ENCODE assay signal across 16 cellular contexts in the genomic region with DNA sequence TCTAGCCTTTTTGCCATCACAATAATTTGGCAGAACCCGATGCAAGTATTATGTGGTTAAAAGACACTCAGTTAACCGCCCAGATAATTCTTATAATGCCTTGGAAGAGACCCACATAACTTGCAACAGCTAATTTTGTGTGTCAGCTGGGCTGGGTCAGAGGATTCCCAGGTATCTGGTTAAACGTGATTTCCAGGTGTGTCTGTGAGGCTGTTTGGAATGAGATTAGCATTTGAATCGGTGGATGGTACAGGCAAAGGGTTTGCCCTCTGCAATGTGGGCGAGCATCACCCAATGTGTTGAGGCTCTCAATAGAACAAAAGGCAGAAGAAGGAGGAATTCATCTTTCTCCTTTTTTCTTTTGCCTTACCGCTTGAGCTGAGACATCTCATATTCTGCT.
DNase-seq lines count a peak whose midpoint lies in the region; ATAC-seq and TF ChIP-seq lines count a peak whose summit lies in the region.
"Had no signal": no experiment of that assay in that cellular context is flagged by ENCODE, and none has a peak within 500 bp of the region (broad histone marks: within the 10 kb centered on the region; RNA-seq: fewer than 3 reads in every experiment).

No MANE protein-coding gene starts in this region.

- peak; percentile 74 for ATAC-seq in WTC11
- ATAC-seq in activated CD8-positive, alpha-beta T cell treated with anti-CD3 and anti-CD28 coated beads for 36 hours: no peak
- ATAC-seq: K562 had no signal

- no peaks in the 10 kb centered on the region for H3K9me3 ChIP-seq in HUES48 (ENCODE audit: control insufficient read depth, insufficient read depth, low read length)

- intact Hi-C loops in activated CD8-positive, alpha-beta T cell treated with anti-CD3 and anti-CD28 coated beads for 36 hours (cut with micrococcal nuclease): no loop called here

- CTCF ChIA-PET in WTC11 (lab: Charles Lee): interaction anchor here (1.2 kb wide), 1 partner anchor 271 kb away, joined by 3 read pairs; no protein-coding TSS in a partner anchor
- CTCF ChIA-PET in activated CD8-positive, alpha-beta T cell treated with anti-CD3 and anti-CD28 coated beads for 36 hours (lab: Charles Lee): no interaction called here

- H3K27me3 ChIP-seq in HUES48 (ENCODE audit: control insufficient read depth, insufficient read depth, low read length): no peaks in the 10 kb centered on the region

- H3K4me1 ChIP-seq in HUES48 (ENCODE audit: control insufficient read depth, insufficient read depth, low read length): peaks cover 13% of the 10 kb centered on the region

- H3K4me3 Mint-ChIP-seq in WTC11: no peak overlapping the region
- no peak overlapping the region for H3K4me3 Mint-ChIP-seq in activated CD8-positive, alpha-beta T cell treated with anti-CD3 and anti-CD28 coated beads for 36 hours
- H3K4me3 Mint-ChIP-seq: B cell; CD4-positive, alpha-beta memory T cell; HFFc6 had no signal

- H3K36me3 ChIP-seq in HUES48 (ENCODE audit: control insufficient read depth, insufficient read depth, low read length): no peaks in the 10 kb centered on the region

- peak; percentile 22 for DNase-seq in ELF-1 (ENCODE audit: low read depth, low spot score)
- DNase-seq in WTC11 (ENCODE audit: low spot score): peak; percentile 9
- peak; percentile 17 for DNase-seq in iPS DF 19.7 (ENCODE audit: low read depth, low spot score)
- no peak for DNase-seq in activated CD8-positive, alpha-beta T cell treated with anti-CD3 and anti-CD28 coated beads for 36 hours
- DNase-seq in nucleus accumbens (lab: John Stamatoyannopoulos, UW): no peak
- DNase-seq in NCI-H2227 (lab: John Stamatoyannopoulos, UW; ENCODE audit: unreplicated experiment): no peak
- DNase-seq in GM19240 (ENCODE audit: insufficient read length, low spot score): no peak
- DNase-seq: C1 segment of cervical spinal cord; CD4-positive, alpha-beta memory T cell; DMS79; HCEC 1CT; HFFc6 had no signal

- H3K27me3 Mint-ChIP-seq in WTC11 (ENCODE audit: low read depth): no peaks in the 10 kb centered on the region
- H3K27me3 Mint-ChIP-seq in activated CD8-positive, alpha-beta T cell treated with anti-CD3 and anti-CD28 coated beads for 36 hours: no peaks in the 10 kb centered on the region
- H3K27me3 Mint-ChIP-seq: B cell; CD4-positive, alpha-beta memory T cell had no signal

- POLR2A ChIA-PET in WTC11 (lab: Charles Lee): no interaction called here
- POLR2A ChIA-PET in activated CD8-positive, alpha-beta T cell treated with anti-CD3 and anti-CD28 coated beads for 36 hours (lab: Charles Lee): no interaction called here

- no peak overlapping the region for H3K9ac ChIP-seq in HUES48 (ENCODE audit: low read depth, low read length)

- H3K4me3 ChIP-seq in HUES48 (ENCODE audit: low read depth, low read length): peak overlapping the region; percentile 12; the same call in 1 of the 2 replicates
- H3K4me3 ChIP-seq: K562 had no signal

- H3K36me3 Mint-ChIP-seq in WTC11: no peaks in the 10 kb centered on the region
- H3K36me3 Mint-ChIP-seq in activated CD8-positive, alpha-beta T cell treated with anti-CD3 and anti-CD28 coated beads for 36 hours (ENCODE audit: low read depth): no peaks in the 10 kb centered on the region
- H3K36me3 Mint-ChIP-seq: CD4-positive, alpha-beta memory T cell had no signal

- no peak for TF ChIP-seq CTCF in WTC11 (IDR thresholded peaks at IDR 0.05)
- no peak for TF ChIP-seq CTCF in activated CD8-positive, alpha-beta T cell treated with anti-CD3 and anti-CD28 coated beads for 36 hours (IDR thresholded peaks at IDR 0.05)

- no peak overlapping the region for H3K27ac Mint-ChIP-seq in WTC11
- no peak overlapping the region for H3K27ac Mint-ChIP-seq in activated CD8-positive, alpha-beta T cell treated with anti-CD3 and anti-CD28 coated beads for 36 hours
- H3K27ac Mint-ChIP-seq: B cell; CD4-positive, alpha-beta memory T cell; HFFc6 had no signal

- H3K27ac ChIP-seq in HUES48 (ENCODE audit: low read depth, low read length): no peak overlapping the region
- H3K27ac ChIP-seq: HL-60 had no signal

- H3K9me3 Mint-ChIP-seq in WTC11: peaks cover 5% of the 10 kb centered on the region; the same call in 1 of the 2 replicates
- H3K9me3 Mint-ChIP-seq in activated CD8-positive, alpha-beta T cell treated with anti-CD3 and anti-CD28 coated beads for 36 hours: no peaks in the 10 kb centered on the region
- H3K9me3 Mint-ChIP-seq: HFFc6 had no signal

- peaks cover 10% of the 10 kb centered on the region for H3K4me1 Mint-ChIP-seq in WTC11
- no peaks in the 10 kb centered on the region for H3K4me1 Mint-ChIP-seq in activated CD8-positive, alpha-beta T cell treated with anti-CD3 and anti-CD28 coated beads for 36 hours (ENCODE audit: low read depth)
- H3K4me1 Mint-ChIP-seq: B cell; CD4-positive, alpha-beta memory T cell had no signal

TF ChIP-seq in WTC11, 78 proteins besides CTCF, POLR2A, EP300 and RAD21:
- TF ChIP-seq FOXJ3 (CRISPR knock-in tag; IDR thresholded peaks at IDR 0.05; ENCODE audit: borderline replicate concordance): no peak
- no peak for TF ChIP-seq FOXP1 (CRISPR knock-in tag; IDR thresholded peaks at IDR 0.05; ENCODE audit: borderline replicate concordance)
- TF ChIP-seq SMAD3 (CRISPR knock-in tag; IDR thresholded peaks at IDR 0.05; ENCODE audit: borderline replicate concordance): no peak
- no peak for TF ChIP-seq ZNF219 (CRISPR knock-in tag; IDR thresholded peaks at IDR 0.05; ENCODE audit: borderline replicate concordance)
- no peak for TF ChIP-seq GABPB1 (CRISPR knock-in tag; IDR thresholded peaks at IDR 0.05)
- no peak for TF ChIP-seq EMX1 (CRISPR knock-in tag; IDR thresholded peaks at IDR 0.05)
- no peak for TF ChIP-seq MLX (CRISPR knock-in tag; IDR thresholded peaks at IDR 0.05)
- no peak for TF ChIP-seq JUN (CRISPR knock-in tag; IDR thresholded peaks at IDR 0.05)
- no peak for TF ChIP-seq NFYB (CRISPR knock-in tag; conservative IDR thresholded peaks at IDR 0.05; ENCODE audit: low read depth)

Comparison
In these comparisons a context has a peak if more than half of its experiments do, and no peak if none do; other contexts are left out.
1. DNase-seq: peak in ELF-1 (single experiment), WTC11 (single experiment) and iPS DF 19.7 (single experiment); none in activated CD8-positive, alpha-beta T cell treated with anti-CD3 and anti-CD28 coated beads for 36 hours (single experiment), nucleus accumbens (0 of 56), NCI-H2227 (single experiment) and GM19240 (single experiment).